Comparison of ENCODE assay signal across 2 cellular contexts in the genomic region with DNA sequence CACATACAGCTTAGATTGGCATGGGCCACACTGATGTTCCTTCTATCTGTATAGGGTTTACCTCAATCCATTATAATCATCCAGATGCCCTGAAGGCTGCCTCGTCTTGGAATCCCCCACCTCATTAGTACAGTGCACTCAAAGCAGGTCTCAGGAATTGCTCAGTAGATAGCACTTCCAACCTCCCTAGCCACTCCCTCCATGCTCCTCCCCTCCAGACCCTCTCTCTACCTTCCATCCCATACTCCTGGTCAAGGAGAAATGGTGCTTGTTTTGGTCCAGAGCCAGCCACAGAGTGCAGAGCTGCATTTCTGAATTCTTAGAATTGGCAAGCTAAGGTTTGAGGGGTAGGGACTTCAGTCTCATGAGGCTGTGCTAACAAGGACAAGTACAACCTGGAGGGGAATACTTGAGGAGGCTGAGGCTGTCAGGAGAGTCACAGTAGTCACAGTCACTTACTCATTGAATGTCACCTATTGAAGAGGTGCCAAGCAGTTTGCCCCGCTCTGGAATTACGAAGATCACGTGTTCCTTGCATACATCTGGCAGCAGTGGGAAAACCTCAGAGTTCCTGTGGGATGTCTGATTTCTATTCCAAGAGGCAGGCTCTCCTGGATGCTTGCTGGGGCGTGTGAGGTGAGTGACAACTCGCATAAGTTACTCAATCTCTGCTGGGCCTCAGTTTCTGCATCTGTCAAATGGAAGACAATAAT.
TF ChIP-seq lines count a peak whose summit lies in the region.

No MANE protein-coding gene starts in this region.

TF ChIP-seq in K562, 482 proteins besides CTCF, POLR2A, EP300 and RAD21:
- TF ChIP-seq RBM25 (IDR thresholded peaks at IDR 0.05; ENCODE audit: low read depth, low read length, severe bottlenecking) (peak; percentile 35), HDAC8 (tag; IDR thresholded peaks at IDR 0.05) (no peak), MXI1 (IDR thresholded peaks at IDR 0.05; ENCODE audit: low read depth, low read length) (no peak), NELFE (IDR thresholded peaks at IDR 0.05; ENCODE audit: insufficient read depth, insufficient read length) (no peak), TSC22D4 (tag; IDR thresholded peaks at IDR 0.05) (no peak)

TF ChIP-seq in HEK293T, 16 proteins besides CTCF, POLR2A, EP300 and RAD21:
- no peak for TF ChIP-seq FOXM1 (IDR thresholded peaks at IDR 0.05; ENCODE audit: borderline replicate concordance)
- no peak for TF ChIP-seq SP1 (IDR thresholded peaks at IDR 0.05)
- TF ChIP-seq CTBP1 (IDR thresholded peaks at IDR 0.05; ENCODE audit: borderline replicate concordance): no peak
- no peak for TF ChIP-seq HDGF (IDR thresholded peaks at IDR 0.05; ENCODE audit: borderline replicate concordance)
- TF ChIP-seq BHLHE40 (IDR thresholded peaks at IDR 0.05; ENCODE audit: borderline replicate concordance): no peak
- no peak for TF ChIP-seq ELF4 (IDR thresholded peaks at IDR 0.05)
- TF ChIP-seq SUZ12 (IDR thresholded peaks at IDR 0.05): no peak
- no peak for TF ChIP-seq FOXK2 (IDR thresholded peaks at IDR 0.05)
- no peak for TF ChIP-seq ZNF384 (IDR thresholded peaks at IDR 0.05)
- TF ChIP-seq FOXA1 (IDR thresholded peaks at IDR 0.05): no peak
- no peak for TF ChIP-seq TARDBP (IDR thresholded peaks at IDR 0.05)
- TF ChIP-seq L3MBTL2 (conservative IDR thresholded peaks at IDR 0.05): no peak
